In the genomic region with DNA sequence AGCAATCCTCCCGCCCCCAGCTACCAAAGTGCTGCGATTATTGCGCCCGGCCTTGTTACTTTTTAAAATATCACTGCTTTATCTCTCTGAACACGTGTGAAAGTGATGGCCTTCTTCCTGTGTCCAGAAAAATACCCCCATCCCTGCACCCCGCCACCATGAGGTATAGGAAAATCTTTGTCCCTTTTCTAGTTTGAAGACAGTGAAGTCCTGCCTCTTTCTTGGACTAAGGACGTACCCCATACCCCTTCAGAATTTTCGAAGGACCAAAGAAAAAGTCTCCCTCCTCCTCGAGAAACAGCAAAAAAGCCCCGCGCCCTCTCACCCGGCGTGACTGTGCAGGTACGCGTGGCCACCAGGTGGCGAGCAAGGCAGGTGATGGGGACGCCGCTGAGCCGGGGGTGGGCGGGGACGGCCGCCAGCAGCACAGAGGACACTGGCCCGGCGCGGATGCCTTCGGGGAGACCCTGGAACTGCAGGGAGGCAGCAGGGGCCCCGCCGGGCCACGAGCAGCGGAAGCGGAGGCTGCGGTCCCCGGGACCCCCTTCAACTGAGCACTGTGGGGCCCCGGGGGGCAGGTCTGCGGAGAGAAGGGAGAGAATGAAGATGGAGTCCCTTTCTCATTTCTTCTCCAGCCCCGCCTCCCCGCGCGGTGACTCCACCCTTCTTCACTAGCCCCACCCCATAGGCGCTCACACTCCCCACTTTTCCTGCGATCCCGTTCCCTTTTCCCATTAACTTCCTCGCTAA, we compare ENCODE assay signal across 1 cellular context.
TF ChIP-seq lines count a peak whose summit lies in the region.

No MANE protein-coding gene starts in this region.

TF ChIP-seq in K562, 482 proteins besides CTCF, POLR2A, EP300 and RAD21 (continued from another document and continues in another):
- TF ChIP-seq, protein P1, sequence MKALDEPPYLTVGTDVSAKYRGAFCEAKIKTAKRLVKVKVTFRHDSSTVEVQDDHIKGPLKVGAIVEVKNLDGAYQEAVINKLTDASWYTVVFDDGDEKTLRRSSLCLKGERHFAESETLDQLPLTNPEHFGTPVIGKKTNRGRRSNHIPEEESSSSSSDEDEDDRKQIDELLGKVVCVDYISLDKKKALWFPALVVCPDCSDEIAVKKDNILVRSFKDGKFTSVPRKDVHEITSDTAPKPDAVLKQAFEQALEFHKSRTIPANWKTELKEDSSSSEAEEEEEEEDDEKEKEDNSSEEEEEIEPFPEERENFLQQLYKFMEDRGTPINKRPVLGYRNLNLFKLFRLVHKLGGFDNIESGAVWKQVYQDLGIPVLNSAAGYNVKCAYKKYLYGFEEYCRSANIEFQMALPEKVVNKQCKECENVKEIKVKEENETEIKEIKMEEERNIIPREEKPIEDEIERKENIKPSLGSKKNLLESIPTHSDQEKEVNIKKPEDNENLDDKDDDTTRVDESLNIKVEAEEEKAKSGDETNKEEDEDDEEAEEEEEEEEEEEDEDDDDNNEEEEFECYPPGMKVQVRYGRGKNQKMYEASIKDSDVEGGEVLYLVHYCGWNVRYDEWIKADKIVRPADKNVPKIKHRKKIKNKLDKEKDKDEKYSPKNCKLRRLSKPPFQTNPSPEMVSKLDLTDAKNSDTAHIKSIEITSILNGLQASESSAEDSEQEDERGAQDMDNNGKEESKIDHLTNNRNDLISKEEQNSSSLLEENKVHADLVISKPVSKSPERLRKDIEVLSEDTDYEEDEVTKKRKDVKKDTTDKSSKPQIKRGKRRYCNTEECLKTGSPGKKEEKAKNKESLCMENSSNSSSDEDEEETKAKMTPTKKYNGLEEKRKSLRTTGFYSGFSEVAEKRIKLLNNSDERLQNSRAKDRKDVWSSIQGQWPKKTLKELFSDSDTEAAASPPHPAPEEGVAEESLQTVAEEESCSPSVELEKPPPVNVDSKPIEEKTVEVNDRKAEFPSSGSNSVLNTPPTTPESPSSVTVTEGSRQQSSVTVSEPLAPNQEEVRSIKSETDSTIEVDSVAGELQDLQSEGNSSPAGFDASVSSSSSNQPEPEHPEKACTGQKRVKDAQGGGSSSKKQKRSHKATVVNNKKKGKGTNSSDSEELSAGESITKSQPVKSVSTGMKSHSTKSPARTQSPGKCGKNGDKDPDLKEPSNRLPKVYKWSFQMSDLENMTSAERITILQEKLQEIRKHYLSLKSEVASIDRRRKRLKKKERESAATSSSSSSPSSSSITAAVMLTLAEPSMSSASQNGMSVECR (CRISPR knock-in tag; IDR thresholded peaks at IDR 0.05): peak; percentile 84
- TF ChIP-seq ZNF134 (CRISPR knock-in tag; conservative IDR thresholded peaks at IDR 0.05) (no peak), HIVEP1 (CRISPR knock-in tag; IDR thresholded peaks at IDR 0.05) (no peak), FOXM1 (IDR thresholded peaks at IDR 0.05; ENCODE audit: low read depth) (peak; percentile 86), FOXM1 (CRISPR knock-in tag; IDR thresholded peaks at IDR 0.05; ENCODE audit: low read depth) (no peak), GABPA (tag; conservative IDR thresholded peaks at IDR 0.05; ENCODE audit: low read depth) (no peak), BCL6 (CRISPR knock-in tag; IDR thresholded peaks at IDR 0.05) (no peak), ZNF263 (CRISPR knock-in tag; IDR thresholded peaks at IDR 0.05; ENCODE audit: borderline replicate concordance) (peak; percentile 90), NFRKB (IDR thresholded peaks at IDR 0.05; ENCODE audit: low read depth) (peak; percentile 26; the same call in 1 of the 2 replicates), ZNF311 (CRISPR knock-in tag; IDR thresholded peaks at IDR 0.05) (no peak), KHSRP (IDR thresholded peaks at IDR 0.05) (no peak), NFE2 (IDR thresholded peaks at IDR 0.05; ENCODE audit: low read depth) (peak; percentile 84), CTBP1 (IDR thresholded peaks at IDR 0.05; ENCODE audit: borderline replicate concordance) (peak; percentile 57), C11orf30 (IDR thresholded peaks at IDR 0.05; ENCODE audit: low read depth) (no peak), YBX1 (IDR thresholded peaks at IDR 0.05) (no peak), LARP7 (IDR thresholded peaks at IDR 0.05) (no peak), HEY1 (CRISPR knock-in tag; IDR thresholded peaks at IDR 0.05; ENCODE audit: borderline replicate concordance) (no peak), CREBBP (IDR thresholded peaks at IDR 0.05; ENCODE audit: low read depth, low read length) (no peak), NCOA2 (IDR thresholded peaks at IDR 0.05; ENCODE audit: partially characterized antibody in 2 of 2) (no peak), HMG20B (CRISPR knock-in tag; IDR thresholded peaks at IDR 0.05) (no peak), NFATC3 (IDR thresholded peaks at IDR 0.05) (no peak), KLF1 (tag; IDR thresholded peaks at IDR 0.05) (no peak), RCOR1 (IDR thresholded peaks at IDR 0.05; ENCODE audit: borderline replicate concordance in 1 of 2, low read depth in 2 of 2, low read length in 2 of 2) (peak in 1 of 2 experiments; percentile 45; a peak in 1 of 4 replicates), BMI1 (IDR thresholded peaks at IDR 0.05; ENCODE audit: low read length) (no peak), CEBPB (tag; IDR thresholded peaks at IDR 0.05) (peak; percentile 0; the same call in 1 of the 2 replicates), EHMT2 (IDR thresholded peaks at IDR 0.05) (no peak), RFX7 (CRISPR knock-in tag; IDR thresholded peaks at IDR 0.05) (no peak), ZNF695 (CRISPR knock-in tag; IDR thresholded peaks at IDR 0.05) (no peak), PRMT5 (CRISPR knock-in tag; IDR thresholded peaks at IDR 0.05) (no peak), FOXA1 (IDR thresholded peaks at IDR 0.05; ENCODE audit: borderline replicate concordance) (no peak), BHLHE40 (IDR thresholded peaks at IDR 0.05; ENCODE audit: low read length) (peak; percentile 25; the same call in 1 of the 2 replicates), RBFOX2 (IDR thresholded peaks at IDR 0.05; ENCODE audit: low read depth, low read length) (peak; percentile 60)
- TF ChIP-seq, protein P2, sequence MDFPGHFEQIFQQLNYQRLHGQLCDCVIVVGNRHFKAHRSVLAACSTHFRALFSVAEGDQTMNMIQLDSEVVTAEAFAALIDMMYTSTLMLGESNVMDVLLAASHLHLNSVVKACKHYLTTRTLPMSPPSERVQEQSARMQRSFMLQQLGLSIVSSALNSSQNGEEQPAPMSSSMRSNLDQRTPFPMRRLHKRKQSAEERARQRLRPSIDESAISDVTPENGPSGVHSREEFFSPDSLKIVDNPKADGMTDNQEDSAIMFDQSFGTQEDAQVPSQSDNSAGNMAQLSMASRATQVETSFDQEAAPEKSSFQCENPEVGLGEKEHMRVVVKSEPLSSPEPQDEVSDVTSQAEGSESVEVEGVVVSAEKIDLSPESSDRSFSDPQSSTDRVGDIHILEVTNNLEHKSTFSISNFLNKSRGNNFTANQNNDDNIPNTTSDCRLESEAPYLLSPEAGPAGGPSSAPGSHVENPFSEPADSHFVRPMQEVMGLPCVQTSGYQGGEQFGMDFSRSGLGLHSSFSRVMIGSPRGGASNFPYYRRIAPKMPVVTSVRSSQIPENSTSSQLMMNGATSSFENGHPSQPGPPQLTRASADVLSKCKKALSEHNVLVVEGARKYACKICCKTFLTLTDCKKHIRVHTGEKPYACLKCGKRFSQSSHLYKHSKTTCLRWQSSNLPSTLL (IDR thresholded peaks at IDR 0.05): no peak
- TF ChIP-seq, protein P3, sequence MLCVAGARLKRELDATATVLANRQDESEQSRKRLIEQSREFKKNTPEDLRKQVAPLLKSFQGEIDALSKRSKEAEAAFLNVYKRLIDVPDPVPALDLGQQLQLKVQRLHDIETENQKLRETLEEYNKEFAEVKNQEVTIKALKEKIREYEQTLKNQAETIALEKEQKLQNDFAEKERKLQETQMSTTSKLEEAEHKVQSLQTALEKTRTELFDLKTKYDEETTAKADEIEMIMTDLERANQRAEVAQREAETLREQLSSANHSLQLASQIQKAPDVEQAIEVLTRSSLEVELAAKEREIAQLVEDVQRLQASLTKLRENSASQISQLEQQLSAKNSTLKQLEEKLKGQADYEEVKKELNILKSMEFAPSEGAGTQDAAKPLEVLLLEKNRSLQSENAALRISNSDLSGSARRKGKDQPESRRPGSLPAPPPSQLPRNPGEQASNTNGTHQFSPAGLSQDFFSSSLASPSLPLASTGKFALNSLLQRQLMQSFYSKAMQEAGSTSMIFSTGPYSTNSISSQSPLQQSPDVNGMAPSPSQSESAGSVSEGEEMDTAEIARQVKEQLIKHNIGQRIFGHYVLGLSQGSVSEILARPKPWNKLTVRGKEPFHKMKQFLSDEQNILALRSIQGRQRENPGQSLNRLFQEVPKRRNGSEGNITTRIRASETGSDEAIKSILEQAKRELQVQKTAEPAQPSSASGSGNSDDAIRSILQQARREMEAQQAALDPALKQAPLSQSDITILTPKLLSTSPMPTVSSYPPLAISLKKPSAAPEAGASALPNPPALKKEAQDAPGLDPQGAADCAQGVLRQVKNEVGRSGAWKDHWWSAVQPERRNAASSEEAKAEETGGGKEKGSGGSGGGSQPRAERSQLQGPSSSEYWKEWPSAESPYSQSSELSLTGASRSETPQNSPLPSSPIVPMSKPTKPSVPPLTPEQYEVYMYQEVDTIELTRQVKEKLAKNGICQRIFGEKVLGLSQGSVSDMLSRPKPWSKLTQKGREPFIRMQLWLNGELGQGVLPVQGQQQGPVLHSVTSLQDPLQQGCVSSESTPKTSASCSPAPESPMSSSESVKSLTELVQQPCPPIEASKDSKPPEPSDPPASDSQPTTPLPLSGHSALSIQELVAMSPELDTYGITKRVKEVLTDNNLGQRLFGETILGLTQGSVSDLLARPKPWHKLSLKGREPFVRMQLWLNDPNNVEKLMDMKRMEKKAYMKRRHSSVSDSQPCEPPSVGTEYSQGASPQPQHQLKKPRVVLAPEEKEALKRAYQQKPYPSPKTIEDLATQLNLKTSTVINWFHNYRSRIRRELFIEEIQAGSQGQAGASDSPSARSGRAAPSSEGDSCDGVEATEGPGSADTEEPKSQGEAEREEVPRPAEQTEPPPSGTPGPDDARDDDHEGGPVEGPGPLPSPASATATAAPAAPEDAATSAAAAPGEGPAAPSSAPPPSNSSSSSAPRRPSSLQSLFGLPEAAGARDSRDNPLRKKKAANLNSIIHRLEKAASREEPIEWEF (CRISPR knock-in tag; IDR thresholded peaks at IDR 0.05): no peak
- TF ChIP-seq, protein P4, sequence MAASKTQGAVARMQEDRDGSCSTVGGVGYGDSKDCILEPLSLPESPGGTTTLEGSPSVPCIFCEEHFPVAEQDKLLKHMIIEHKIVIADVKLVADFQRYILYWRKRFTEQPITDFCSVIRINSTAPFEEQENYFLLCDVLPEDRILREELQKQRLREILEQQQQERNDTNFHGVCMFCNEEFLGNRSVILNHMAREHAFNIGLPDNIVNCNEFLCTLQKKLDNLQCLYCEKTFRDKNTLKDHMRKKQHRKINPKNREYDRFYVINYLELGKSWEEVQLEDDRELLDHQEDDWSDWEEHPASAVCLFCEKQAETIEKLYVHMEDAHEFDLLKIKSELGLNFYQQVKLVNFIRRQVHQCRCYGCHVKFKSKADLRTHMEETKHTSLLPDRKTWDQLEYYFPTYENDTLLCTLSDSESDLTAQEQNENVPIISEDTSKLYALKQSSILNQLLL (CRISPR knock-in tag; IDR thresholded peaks at IDR 0.05; ENCODE audit: borderline replicate concordance): no peak
- TF ChIP-seq, protein P5, sequence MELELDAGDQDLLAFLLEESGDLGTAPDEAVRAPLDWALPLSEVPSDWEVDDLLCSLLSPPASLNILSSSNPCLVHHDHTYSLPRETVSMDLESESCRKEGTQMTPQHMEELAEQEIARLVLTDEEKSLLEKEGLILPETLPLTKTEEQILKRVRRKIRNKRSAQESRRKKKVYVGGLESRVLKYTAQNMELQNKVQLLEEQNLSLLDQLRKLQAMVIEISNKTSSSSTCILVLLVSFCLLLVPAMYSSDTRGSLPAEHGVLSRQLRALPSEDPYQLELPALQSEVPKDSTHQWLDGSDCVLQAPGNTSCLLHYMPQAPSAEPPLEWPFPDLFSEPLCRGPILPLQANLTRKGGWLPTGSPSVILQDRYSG (tag; conservative IDR thresholded peaks at IDR 0.05; ENCODE audit: low read depth): no peak
- TF ChIP-seq, protein P6, sequence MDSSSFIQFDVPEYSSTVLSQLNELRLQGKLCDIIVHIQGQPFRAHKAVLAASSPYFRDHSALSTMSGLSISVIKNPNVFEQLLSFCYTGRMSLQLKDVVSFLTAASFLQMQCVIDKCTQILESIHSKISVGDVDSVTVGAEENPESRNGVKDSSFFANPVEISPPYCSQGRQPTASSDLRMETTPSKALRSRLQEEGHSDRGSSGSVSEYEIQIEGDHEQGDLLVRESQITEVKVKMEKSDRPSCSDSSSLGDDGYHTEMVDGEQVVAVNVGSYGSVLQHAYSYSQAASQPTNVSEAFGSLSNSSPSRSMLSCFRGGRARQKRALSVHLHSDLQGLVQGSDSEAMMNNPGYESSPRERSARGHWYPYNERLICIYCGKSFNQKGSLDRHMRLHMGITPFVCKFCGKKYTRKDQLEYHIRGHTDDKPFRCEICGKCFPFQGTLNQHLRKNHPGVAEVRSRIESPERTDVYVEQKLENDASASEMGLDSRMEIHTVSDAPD (CRISPR knock-in tag; IDR thresholded peaks at IDR 0.05): no peak
- TF ChIP-seq, protein P7, sequence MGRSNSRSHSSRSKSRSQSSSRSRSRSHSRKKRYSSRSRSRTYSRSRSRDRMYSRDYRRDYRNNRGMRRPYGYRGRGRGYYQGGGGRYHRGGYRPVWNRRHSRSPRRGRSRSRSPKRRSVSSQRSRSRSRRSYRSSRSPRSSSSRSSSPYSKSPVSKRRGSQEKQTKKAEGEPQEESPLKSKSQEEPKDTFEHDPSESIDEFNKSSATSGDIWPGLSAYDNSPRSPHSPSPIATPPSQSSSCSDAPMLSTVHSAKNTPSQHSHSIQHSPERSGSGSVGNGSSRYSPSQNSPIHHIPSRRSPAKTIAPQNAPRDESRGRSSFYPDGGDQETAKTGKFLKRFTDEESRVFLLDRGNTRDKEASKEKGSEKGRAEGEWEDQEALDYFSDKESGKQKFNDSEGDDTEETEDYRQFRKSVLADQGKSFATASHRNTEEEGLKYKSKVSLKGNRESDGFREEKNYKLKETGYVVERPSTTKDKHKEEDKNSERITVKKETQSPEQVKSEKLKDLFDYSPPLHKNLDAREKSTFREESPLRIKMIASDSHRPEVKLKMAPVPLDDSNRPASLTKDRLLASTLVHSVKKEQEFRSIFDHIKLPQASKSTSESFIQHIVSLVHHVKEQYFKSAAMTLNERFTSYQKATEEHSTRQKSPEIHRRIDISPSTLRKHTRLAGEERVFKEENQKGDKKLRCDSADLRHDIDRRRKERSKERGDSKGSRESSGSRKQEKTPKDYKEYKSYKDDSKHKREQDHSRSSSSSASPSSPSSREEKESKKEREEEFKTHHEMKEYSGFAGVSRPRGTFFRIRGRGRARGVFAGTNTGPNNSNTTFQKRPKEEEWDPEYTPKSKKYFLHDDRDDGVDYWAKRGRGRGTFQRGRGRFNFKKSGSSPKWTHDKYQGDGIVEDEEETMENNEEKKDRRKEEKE (IDR thresholded peaks at IDR 0.05; ENCODE audit: borderline replicate concordance in 1 of 2, control insufficient read depth in 1 of 2, low read depth in 2 of 2, low read length in 1 of 2): no peak
- TF ChIP-seq, protein P8, sequence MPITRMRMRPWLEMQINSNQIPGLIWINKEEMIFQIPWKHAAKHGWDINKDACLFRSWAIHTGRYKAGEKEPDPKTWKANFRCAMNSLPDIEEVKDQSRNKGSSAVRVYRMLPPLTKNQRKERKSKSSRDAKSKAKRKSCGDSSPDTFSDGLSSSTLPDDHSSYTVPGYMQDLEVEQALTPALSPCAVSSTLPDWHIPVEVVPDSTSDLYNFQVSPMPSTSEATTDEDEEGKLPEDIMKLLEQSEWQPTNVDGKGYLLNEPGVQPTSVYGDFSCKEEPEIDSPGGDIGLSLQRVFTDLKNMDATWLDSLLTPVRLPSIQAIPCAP (CRISPR knock-in tag; IDR thresholded peaks at IDR 0.05; ENCODE audit: borderline replicate concordance): no peak
